ENCODE assay signal across 19 cellular contexts in genomic region chr22:36449776-36450175, GRCh38. TPM values are rescaled to one million over a fixed set of nuclear protein-coding genes. Genes with fewer than 3 reads are reported as not detected.
DNase-seq lines count a peak whose midpoint lies in the region; ATAC-seq, FAIRE-seq and TF ChIP-seq lines count a peak whose summit lies in the region.
"Had no signal": no experiment of that assay in that cellular context is flagged by ENCODE, and none has a peak within 500 bp of the region (broad histone marks: within the 10 kb centered on the region; RNA-seq: fewer than 3 reads in every experiment).

No MANE protein-coding gene starts in this region.

- in situ Hi-C loops in transverse colon (cut with MboI; ENCODE audit: low pct_ligation_motif_present in 1 of 4, low pct_unique_long_range_greater_than_20kb in 1 of 4, low sequenced_read_pairs in 3 of 4): loop anchor here in 1 of 4 donors (10.0 kb wide), 1 partner anchor 65 kb away; the partner anchor contains the start of gene MYH9

- peak overlapping the region; percentile 27 for H3K27ac Mint-ChIP-seq in dendritic cell treated with granulocyte-macrophage colony-stimulating factor and Interleukin-4, amounts not matched to agents 40 ng/mL and 50 ng/mL, for 4 days
- peak overlapping the region in 5 of 6 donors; percentile 30 to 87 (median 74) for H3K27ac Mint-ChIP-seq in naive B cell

- H3K4me1 ChIP-seq in heart left ventricle: peaks cover 5 to 90% (median 39%) of the 10 kb centered on the region in 12 donors
- peaks cover 31 to 75% (median 47%) of the 10 kb centered on the region in 4 donors for H3K4me1 ChIP-seq in transverse colon

- no peak for DNase-seq in heart left ventricle
- no peak for DNase-seq in left ventricle myocardium superior
- no peak for DNase-seq in naive B cell
- DNase-seq in transverse colon: no peak
- no peak for DNase-seq in GM12891 (ENCODE audit: insufficient read length, low spot score)
- no peak for DNase-seq in GOT3 (lab: John Stamatoyannopoulos, UW)
- no peak for DNase-seq in RKO (ENCODE audit: low spot score)
- DNase-seq: activated naive CD4-positive, alpha-beta T cell treated with Interleukin-2 at 50 U/mL for 16 hours; brain microvascular endothelial cell; GF-D8; MM.1S; NCI-H2029; NCI-H526 treated with DMSO at 0.1 percent for 48 hours; small intestine had no signal

- TF ChIP-seq CTCF in heart left ventricle (IDR thresholded peaks at IDR 0.05): no peak
- no peak for TF ChIP-seq CTCF in transverse colon (IDR thresholded peaks at IDR 0.05)

- FAIRE-seq in GM12891 (lab: Jason Lieb, UNC): no peak
- FAIRE-seq: D721Med, RCC 7860, small intestine had no signal

- no peak for TF ChIP-seq POLR2A in heart left ventricle (IDR thresholded peaks at IDR 0.05)
- TF ChIP-seq POLR2A in transverse colon (IDR thresholded peaks at IDR 0.05): no peak
- TF ChIP-seq POLR2A in GM12891 (IDR thresholded peaks at IDR 0.05; ENCODE audit: low read depth, low read length): no peak

- H3K27me3 ChIP-seq in heart left ventricle: no peaks in the 10 kb centered on the region
- H3K27me3 ChIP-seq in transverse colon: no peaks in the 10 kb centered on the region
- H3K27me3 ChIP-seq: brain microvascular endothelial cell had no signal

- intact Hi-C loops in heart left ventricle (cut with DNase I): loop anchor here in 6 of 10 donors (5.0 to 10.0 kb wide), 4 partner anchors 32 to 65 kb away; partner anchors contain the start of gene MYH9 (in 4 of the 6)
- intact Hi-C loops in left ventricle myocardium superior (cut with micrococcal nuclease): loop anchor here (10.0 kb wide), 1 partner anchor 65 kb away; the partner anchor contains the start of gene MYH9
- intact Hi-C loops in dendritic cell treated with granulocyte-macrophage colony-stimulating factor and Interleukin-4, amounts not matched to agents 40 ng/mL and 50 ng/mL, for 4 days (cut with micrococcal nuclease): loop anchor here (5.0 kb wide), 2 partner anchors 62 to 117 kb away; partner anchors contain the start of gene MYH9
- intact Hi-C loops in transverse colon (cut with DNase I; ENCODE audit: low total_unique reads): loop anchor here (5.0 kb wide), 1 partner anchor 62 kb away; the partner anchor contains the start of gene MYH9

- no peaks in the 10 kb centered on the region for H3K9me3 Mint-ChIP-seq in dendritic cell treated with granulocyte-macrophage colony-stimulating factor and Interleukin-4, amounts not matched to agents 40 ng/mL and 50 ng/mL, for 4 days
- H3K9me3 Mint-ChIP-seq in naive B cell: no peaks in the 10 kb centered on the region
- H3K9me3 Mint-ChIP-seq: stimulated activated effector memory CD8-positive, alpha-beta T cell treated with anti-CD3 and anti-CD28 coated beads, Interleukin-12 subunit alpha, Interleukin-12 subunit beta, amount 100 ng/mL, for 72 hours had no signal

- peaks cover 0 to 9% (median 0%) of the 10 kb centered on the region in 12 donors for H3K9me3 ChIP-seq in heart left ventricle
- H3K9me3 ChIP-seq in transverse colon: no peaks in the 10 kb centered on the region

- WGBS in heart left ventricle, 4 donors: 33 to 58% (median 54%) methylated on average over 5 to 7 of the region's 7 CpGs
- WGBS in transverse colon (ENCODE audit: low coverage in 1 of 2), 2 donors: 81% methylated on average over 5 of the region's 7 CpGs; no CpG with 5 or more reads in 1 of the 2 donors

- no peaks in the 10 kb centered on the region for H3K36me3 ChIP-seq in heart left ventricle
- no peaks in the 10 kb centered on the region for H3K36me3 ChIP-seq in transverse colon
- H3K36me3 ChIP-seq: brain microvascular endothelial cell had no signal

- peak overlapping the region in 8 of 12 donors; percentile 25 to 98 (median 75) for H3K27ac ChIP-seq in heart left ventricle
- peak overlapping the region; percentile 40 to 63 (median 52) for H3K27ac ChIP-seq in transverse colon
- H3K27ac ChIP-seq: brain microvascular endothelial cell, VCaP had no signal

- no peak for TF ChIP-seq EP300 in transverse colon (IDR thresholded peaks at IDR 0.05; ENCODE audit: low read depth)

- ATAC-seq in heart left ventricle (no peak), left ventricle myocardium superior (no peak), naive B cell (ENCODE audit: low read depth in 2 of 2) (no peak)
- ATAC-seq: stimulated activated effector memory CD8-positive, alpha-beta T cell treated with anti-CD3 and anti-CD28 coated beads, Interleukin-12 subunit alpha, Interleukin-12 subunit beta, amount 100 ng/mL, for 72 hours had no signal

- peaks cover 61% of the 10 kb centered on the region for H3K4me1 Mint-ChIP-seq in dendritic cell treated with granulocyte-macrophage colony-stimulating factor and Interleukin-4, amounts not matched to agents 40 ng/mL and 50 ng/mL, for 4 days (ENCODE audit: low read depth)
- peaks cover 36 to 68% (median 55%) of the 10 kb centered on the region in 3 donors for H3K4me1 Mint-ChIP-seq in naive B cell

- H3K4me3 ChIP-seq in heart left ventricle (no peak overlapping the region), transverse colon (no peak overlapping the region)

- H3K27me3 Mint-ChIP-seq in dendritic cell treated with granulocyte-macrophage colony-stimulating factor and Interleukin-4, amounts not matched to agents 40 ng/mL and 50 ng/mL, for 4 days: no peaks in the 10 kb centered on the region
- no peaks in the 10 kb centered on the region for H3K27me3 Mint-ChIP-seq in naive B cell

- no peaks in the 10 kb centered on the region for H3K36me3 Mint-ChIP-seq in dendritic cell treated with granulocyte-macrophage colony-stimulating factor and Interleukin-4, amounts not matched to agents 40 ng/mL and 50 ng/mL, for 4 days (ENCODE audit: low read depth)
- H3K36me3 Mint-ChIP-seq in naive B cell: no peaks in the 10 kb centered on the region

- H3K4me3 Mint-ChIP-seq in dendritic cell treated with granulocyte-macrophage colony-stimulating factor and Interleukin-4, amounts not matched to agents 40 ng/mL and 50 ng/mL, for 4 days: no peak overlapping the region
- no peak overlapping the region for H3K4me3 Mint-ChIP-seq in naive B cell
- H3K4me3 Mint-ChIP-seq: stimulated activated effector memory CD8-positive, alpha-beta T cell treated with anti-CD3 and anti-CD28 coated beads, Interleukin-12 subunit alpha, Interleukin-12 subunit beta, amount 100 ng/mL, for 72 hours had no signal

TF ChIP-seq in GM12891, 5 proteins besides CTCF, POLR2A, EP300 and RAD21:
- TF ChIP-seq TAF1 (IDR thresholded peaks at IDR 0.05; ENCODE audit: low read depth, low read length): no peak
- TF ChIP-seq POLR2AphosphoS5 (IDR thresholded peaks at IDR 0.05; ENCODE audit: low read depth, low read length): no peak
- TF ChIP-seq PAX5 (IDR thresholded peaks at IDR 0.05; ENCODE audit: insufficient read depth, low read length, severe bottlenecking): no peak
- no peak for TF ChIP-seq POU2F2 (IDR thresholded peaks at IDR 0.05; ENCODE audit: low read depth, low read length)
- no peak for TF ChIP-seq SPI1 (IDR thresholded peaks at IDR 0.05; ENCODE audit: low read depth, low read length)

RNA-seq across cellular contexts. Expression of gene TXN2, which starts 31.7 kb away (rescaled TPM):
- total RNA-seq in heart left ventricle (100 to 1,000 TPM in 6 of 9 donors, 10 to 100 TPM in 3; 87.9 to 128 (median 113) TPM), left ventricle myocardium superior (131 TPM), transverse colon (100 to 1,000 TPM in 1 of 4 donors, 10 to 100 TPM in 3; 68.5 to 317 (median 93.3) TPM)
- polyA plus RNA-seq in heart left ventricle (100 to 1,000 TPM in 1 of 2 donors, 10 to 100 TPM in 1; 99.9 to 160 TPM), naive B cell (ENCODE audit: low read depth in 6 of 6) (100 to 1,000 TPM in 5 of 6 donors, 10 to 100 TPM in 1; 97.1 to 130 (median 108) TPM)
- polyA plus RNA-seq in GM12891 (2012; ENCODE audit: low read depth, missing spikeins): 146 TPM

RNA-seq across cellular contexts. Expression of gene FOXRED2, which starts 57.1 kb away (rescaled TPM):
- total RNA-seq in heart left ventricle (10 to 100 TPM in 3 of 9 donors, 1 to 10 TPM in 6; 5.6 to 12.1 (median 8.3) TPM), left ventricle myocardium superior (13.5 TPM), transverse colon (1 to 10 TPM in 2 of 4 donors, under 1 TPM in 2; 0.37 to 3.0 (median 1.5) TPM)
- polyA plus RNA-seq in heart left ventricle (1 to 10 TPM; 3.5 to 4.7 TPM), naive B cell (ENCODE audit: low read depth in 6 of 6) (1 to 10 TPM; 2.0 to 6.3 (median 3.2) TPM)
- polyA plus RNA-seq in GM12891 (2012; ENCODE audit: low read depth, missing spikeins): 4.2 TPM
